8 cellular contexts compared by ENCODE assay signal in genomic region chr2:188292446-188293239, GRCh38. TPM values are rescaled to one million over a fixed set of nuclear protein-coding genes. Genes with fewer than 3 reads are reported as not detected.
DNase-seq lines count a peak whose midpoint lies in the region; ATAC-seq and TF ChIP-seq lines count a peak whose summit lies in the region.

No MANE protein-coding gene starts in this region.

- H3K4me1 ChIP-seq in SJSA1 (replicated peaks) (peaks cover 11% of the 10 kb centered on the region), aorta (ENCODE audit: control insufficient read depth in 1 of 2, insufficient read depth in 2 of 2, low read length in 2 of 2) (peaks cover 0 to 2% of the 10 kb centered on the region in 2 donors)

- 0 to 1% methylated on average over 48 to 51 of the region's 51 CpGs for WGBS in aorta, 2 donors

- no peak for TF ChIP-seq CTCF in 22Rv1 (IDR thresholded peaks at IDR 0.05)
- no peak for TF ChIP-seq CTCF in mesothelial cell of epicardium (IDR thresholded peaks at IDR 0.05; ENCODE audit: unreplicated experiment)

- H3K36me3 ChIP-seq in SJSA1 (peaks cover 11% of the 10 kb centered on the region), aorta (ENCODE audit: control insufficient read depth in 1 of 2, insufficient read depth in 2 of 2, low read length in 1 of 2) (no peaks in the 10 kb centered on the region)

- H3K36me3 Mint-ChIP-seq in mesothelial cell of epicardium = no peaks in the 10 kb centered on the region

- peaks cover 7% of the 10 kb centered on the region for H3K9me3 Mint-ChIP-seq in mesothelial cell of epicardium

- DNase-seq in HCEC 1CT (peak; percentile 89), SJSA1 (ENCODE audit: low read depth in 1 of 2, low spot score in 2 of 2) (peak; percentile 90 to 95), epithelial cell of prostate (ENCODE audit: low read depth, low spot score) (peak; percentile 33), mesothelial cell of epicardium (ENCODE audit: low spot score in 2 of 2, unreplicated experiment in 2 of 2) (peak; percentile 46 to 78), aorta (peak; percentile 87 to 92)

- peak overlapping the region; percentile 99 for H3K27ac Mint-ChIP-seq in mesothelial cell of epicardium

- H3K9me3 ChIP-seq in SJSA1 (replicated peaks) (no peaks in the 10 kb centered on the region), aorta (ENCODE audit: control insufficient read depth, low read length) (no peaks in the 10 kb centered on the region)

- peak overlapping the region; percentile 78 for H3K4me3 ChIP-seq in SJSA1
- H3K4me3 ChIP-seq in aorta (ENCODE audit: low read length in 2 of 2) = peak overlapping the region; percentile 20 to 81

- H3K4me1 Mint-ChIP-seq in mesothelial cell of epicardium = peaks cover 38% of the 10 kb centered on the region

- peak overlapping the region; percentile 98 for H3K4me3 Mint-ChIP-seq in mesothelial cell of epicardium

- no peaks in the 10 kb centered on the region for H3K27me3 Mint-ChIP-seq in mesothelial cell of epicardium (ENCODE audit: low read depth)

- ATAC-seq in aorta (ENCODE audit: low FRiP score) (peak; percentile 92), GM21723 (IDR thresholded peaks at IDR 0.05; ENCODE audit: unreplicated experiment) (no peak), GM21717 (IDR thresholded peaks at IDR 0.05; ENCODE audit: unreplicated experiment) (no peak)

- H3K27ac ChIP-seq in 22Rv1 (peak overlapping the region; percentile 94), SJSA1 (peak overlapping the region; percentile 89), epithelial cell of prostate (peak overlapping the region; percentile 85), aorta (ENCODE audit: low read depth in 1 of 2, low read length in 2 of 2) (peak overlapping the region; percentile 89 to 95)

- intact Hi-C loops in aorta (cut with DNase I) = loop anchor here (2.0 to 10.0 kb wide), 6 partner anchors 132 to 708 kb away; no protein-coding TSS in a partner anchor

- H3K27me3 ChIP-seq in SJSA1 (replicated peaks) (no peaks in the 10 kb centered on the region), aorta (ENCODE audit: control insufficient read depth in 1 of 2, insufficient read depth in 2 of 2, low read length in 1 of 2) (no peaks in the 10 kb centered on the region)

RNA-seq across cellular contexts. Expression of gene GULP1, which starts 1.0 kb away (rescaled TPM):
- total RNA-seq in SJSA1 (2014; rRNA removed; shearing (Covaris generic)) = 108 and 135 TPM in 2 replicates
- total RNA-seq in mesothelial cell of epicardium (58.5 to 61.2 TPM (median 59.2 TPM) in 3 replicates), aorta (10 to 100 TPM; 68.8 to 74.8 TPM)
- polyA plus RNA-seq in aorta = 10 to 100 TPM; 60.2 to 65.3 TPM

Comparison
In these comparisons a context has a peak if more than half of its experiments do, and no peak if none do; other contexts are left out.
1. DNase-seq: peak in every context shown above with its lines; median percentile 92 in SJSA1; 90 in aorta; 89 in HCEC 1CT; 62 in mesothelial cell of epicardium; 33 in epithelial cell of prostate.